ENCODE assay signal across 17 cellular contexts in genomic region chr6:15493437-15494168, GRCh38.
DNase-seq lines count a peak whose midpoint lies in the region; FAIRE-seq and TF ChIP-seq lines count a peak whose summit lies in the region.
"Had no signal": no experiment of that assay in that cellular context is flagged by ENCODE, and none has a peak within 500 bp of the region (broad histone marks: within the 10 kb centered on the region; RNA-seq: fewer than 3 reads in every experiment).

No MANE protein-coding gene starts in this region.

- H3K36me3 ChIP-seq in HUES64 (ENCODE audit: insufficient read depth, low read length), result peaks cover 69% of the 10 kb centered on the region
- peaks cover 0 to 30% (median 0%) of the 10 kb centered on the region in 3 donors for H3K36me3 ChIP-seq in Peyer's patch
- H3K36me3 ChIP-seq: ovary had no signal

- H3K27me3 ChIP-seq in HUES64 (ENCODE audit: insufficient read depth, low read length) (no peaks in the 10 kb centered on the region), Peyer's patch (no peaks in the 10 kb centered on the region)
- H3K27me3 ChIP-seq: BLaER1, heart right ventricle, ovary had no signal

- 57% methylated on average over 9 of the region's 9 CpGs for WGBS in HUES64

- no peak for TF ChIP-seq CTCF in Peyer's patch (IDR thresholded peaks at IDR 0.05)

- no peak for FAIRE-seq in H54 (lab: Jason Lieb, UNC)

- H3K4me3 ChIP-seq in HUES64 (ENCODE audit: low read length) (0 out of 2 replicates have a peak overlapping the region, but pooled peaks have one; percentile 15), Peyer's patch (no peak overlapping the region)
- H3K4me3 ChIP-seq: BLaER1, heart right ventricle, ovary, skin epidermis had no signal

- H3K9me3 ChIP-seq in HUES64 (ENCODE audit: insufficient read depth, low read depth, low read length) (no peaks in the 10 kb centered on the region), Peyer's patch (no peaks in the 10 kb centered on the region)
- H3K9me3 ChIP-seq: BLaER1, heart right ventricle, ovary had no signal

- H3K4me1 ChIP-seq in HUES64 (ENCODE audit: insufficient read depth, low read length) (peaks cover 48% of the 10 kb centered on the region), Peyer's patch (peaks cover 0 to 25% (median 0%) of the 10 kb centered on the region in 4 donors)

- DNase-seq in ELF-1 (ENCODE audit: low read depth, low spot score), result peak; percentile 42
- peak; percentile 35 for DNase-seq in cerebellum (ENCODE audit: low spot score)
- DNase-seq in islet precursor cell, result peak; percentile 53
- no peak for DNase-seq in NCI-H69 (lab: John Stamatoyannopoulos, UW)
- no peak for DNase-seq in Peyer's patch
- DNase-seq in H54 (ENCODE audit: insufficient read length, low spot score), result no peak
- DNase-seq: activated CD4-positive, CD25-positive, alpha-beta regulatory T cell; activated naive CD8-positive, alpha-beta T cell treated with anti-CD3 and anti-CD28 coated beads for 36 hours; central memory CD4-positive, alpha-beta T cell; DMS153; heart right ventricle; NCI-H146; stimulated activated naive CD4-positive, alpha-beta T cell had no signal

- H3K27ac ChIP-seq in HUES64 (ENCODE audit: low read depth, low read length) (peak overlapping the region; percentile 71; the same call in 1 of the 2 replicates), Peyer's patch (no peak overlapping the region)
- H3K27ac ChIP-seq: BLaER1, heart right ventricle, skin epidermis had no signal

- TF ChIP-seq POLR2A in Peyer's patch (IDR thresholded peaks at IDR 0.05), result no peak
- TF ChIP-seq POLR2A in H54 (IDR thresholded peaks at IDR 0.05; ENCODE audit: low read depth, low read length), result no peak

- no peak overlapping the region for H3K9ac ChIP-seq in HUES64 (ENCODE audit: low read depth, low read length)
- H3K9ac ChIP-seq: BLaER1 had no signal

Comparison
In these comparisons a context has a peak if more than half of its experiments do, and no peak if none do; other contexts are left out.
1. DNase-seq: peak in ELF-1 (single experiment), cerebellum (single experiment) and islet precursor cell (single experiment); none in NCI-H69 (single experiment), Peyer's patch (0 of 3) and H54 (single experiment).